In the genomic region with DNA sequence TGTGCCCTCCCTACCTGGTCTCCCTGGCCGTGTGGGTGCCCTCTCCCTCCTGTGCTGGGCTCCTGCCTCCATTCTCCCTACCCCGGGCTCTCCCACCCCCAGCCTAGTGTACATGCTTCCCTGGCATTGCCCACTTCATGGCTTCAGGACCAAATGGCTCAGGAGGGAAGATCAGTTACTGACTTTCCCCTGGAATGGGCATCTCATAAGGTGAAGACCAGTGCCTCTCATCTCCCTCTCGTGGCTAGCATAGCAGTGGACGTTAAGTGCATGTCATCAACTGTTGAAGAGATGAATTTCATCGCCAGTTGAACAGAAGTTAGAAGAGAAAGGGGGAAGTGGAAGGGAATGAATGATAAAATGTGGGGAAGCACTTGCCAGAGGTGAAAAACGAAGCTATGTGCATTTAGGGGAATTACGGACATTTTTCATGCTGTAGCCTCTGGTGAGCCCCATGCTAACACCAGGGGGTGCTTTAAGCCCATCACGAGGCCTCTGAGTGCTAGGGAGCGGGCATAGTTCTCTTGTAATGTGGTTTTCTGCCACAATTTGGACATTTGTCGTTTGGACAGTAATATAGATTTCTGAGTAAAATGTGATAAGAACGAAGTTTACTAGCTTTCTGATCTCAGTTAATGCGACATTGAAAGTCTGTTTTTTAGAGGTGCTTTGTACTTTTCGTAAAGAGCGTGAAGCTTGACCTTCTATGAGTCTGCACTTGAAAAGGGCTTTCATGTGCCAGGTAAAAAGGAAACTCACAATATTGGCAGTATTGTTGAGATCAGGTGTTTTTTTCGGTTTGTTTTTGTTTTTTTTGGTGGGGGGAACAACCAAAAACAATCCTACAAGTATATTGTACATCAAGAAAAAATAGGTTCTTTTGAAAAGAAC, we compare ENCODE assay signal across 8 cellular contexts. TPM values are rescaled to one million over a fixed set of nuclear protein-coding genes. Genes with fewer than 3 reads are reported as not detected.
DNase-seq lines count a peak whose midpoint lies in the region; ATAC-seq, FAIRE-seq and TF ChIP-seq lines count a peak whose summit lies in the region.

No MANE protein-coding gene starts in this region.

- no peak overlapping the region for H3K9ac ChIP-seq in keratinocyte (ENCODE audit: control insufficient read depth, extremely low read depth, insufficient read depth, low read length)

- dilution Hi-C loops in keratinocyte (cut with MboI; ENCODE audit: extremely low pct_ligation_motif_present, low sequenced_read_pairs) = no loop called here

- in situ Hi-C loops in astrocyte of the spinal cord (cut with HindIII; ENCODE audit: low sequenced_read_pairs) = no loop called here

- DNase-seq in Kasumi-1 (lab: John Stamatoyannopoulos, UW) = peak; percentile 46
- peak; percentile 31 for DNase-seq in T follicular helper cell (ENCODE audit: low read depth)
- DNase-seq in astrocyte of the spinal cord (ENCODE audit: low read depth, low spot score) = peak; percentile 71
- DNase-seq in keratinocyte (ENCODE audit: low read depth, low spot score) = no peak
- DNase-seq in stimulated activated CD4-positive, alpha-beta T cell treated with anti-CD3 and anti-CD28 coated beads, Interleukin-4, amount 100 ng/mL, for 1 hour = peak; percentile 51

- H4K20me1 ChIP-seq in keratinocyte (ENCODE audit: control insufficient read depth, extremely low read depth, insufficient read depth, low read length) = no peaks in the 10 kb centered on the region

- H3K79me2 ChIP-seq in keratinocyte (ENCODE audit: control insufficient read depth, insufficient read depth, low read length) = no peaks in the 10 kb centered on the region

- no peaks in the 10 kb centered on the region for H3K9me1 ChIP-seq in keratinocyte (ENCODE audit: control insufficient read depth, extremely low read depth, insufficient read depth, low read length)

- peaks cover 0 to 4% of the 10 kb centered on the region in 2 experiments for H3K36me3 ChIP-seq in keratinocyte (ENCODE audit: control insufficient read depth in 2 of 2, extremely low read depth in 1 of 2, insufficient read depth in 2 of 2, low read length in 2 of 2)

- FAIRE-seq in G401.6 (lab: Jason Lieb, UNC) = peak; percentile 63
- FAIRE-seq in keratinocyte (lab: Jason Lieb, UNC) = peak; percentile 79

- H3K27me3 ChIP-seq in keratinocyte (ENCODE audit: control insufficient read depth, extremely low read depth, insufficient read depth, low read length) = no peaks in the 10 kb centered on the region

- no peaks in the 10 kb centered on the region for H3K9me3 ChIP-seq in keratinocyte (ENCODE audit: control insufficient read depth, low read depth, low read length)

- H3K4me3 ChIP-seq in astrocyte of the spinal cord (ENCODE audit: low read depth, low read length) (no peak overlapping the region), keratinocyte (ENCODE audit: control insufficient read depth in 2 of 3, extremely low read depth in 1 of 3, insufficient read depth in 2 of 3, low read depth in 1 of 3, low read length in 3 of 3) (no peak overlapping the region)

- no peak overlapping the region for H3K27ac ChIP-seq in keratinocyte (ENCODE audit: control insufficient read depth, insufficient read depth, low read length)

- TF ChIP-seq CTCF in astrocyte of the spinal cord (IDR thresholded peaks at IDR 0.05; ENCODE audit: low read depth, low read length) (peak; percentile 85), keratinocyte (optimal IDR thresholded peaks at IDR 0.05 in 1 of 3, IDR thresholded peaks at IDR 0.05 in 1 of 3, conservative IDR thresholded peaks at IDR 0.05 in 1 of 3; ENCODE audit: extremely low read depth in 1 of 3, insufficient read depth in 2 of 3, low read length in 3 of 3) (peak; percentile 69 to 84 (median 77))

- ATAC-seq in HG02884 (IDR thresholded peaks at IDR 0.05; ENCODE audit: unreplicated experiment) (no peak), HG02571 (IDR thresholded peaks at IDR 0.05; ENCODE audit: unreplicated experiment) (no peak)

- no peaks in the 10 kb centered on the region for H3K4me1 ChIP-seq in keratinocyte (ENCODE audit: control insufficient read depth, extremely low read depth, insufficient read depth, low read length)

- no peak overlapping the region for H2AFZ ChIP-seq in keratinocyte (ENCODE audit: control insufficient read depth, low read length)

- H3K4me2 ChIP-seq in keratinocyte (ENCODE audit: control insufficient read depth, extremely low read depth, insufficient read depth, low read depth, low read length) = no peak overlapping the region

RNA-seq across cellular contexts. Expression of gene TRAF3IP1, which starts 50.4 kb away (rescaled TPM):
- polyA plus RNA-seq in keratinocyte = 6.4 to 7.0 TPM (median 7.0 TPM) in 3 replicates
- polyA plus RNA-seq in keratinocyte (2011; ENCODE audit: low read depth) = 32.3 TPM
- polyA plus RNA-seq in keratinocyte (2011; cell fraction: cytosol; rRNA removed) = 7.0 and 7.4 TPM in 2 replicates
- 11.4 and 12.1 TPM in 2 replicates for polyA plus RNA-seq in keratinocyte (2011; cell fraction: nucleus; rRNA removed)
- polyA plus RNA-seq in keratinocyte (2012; ENCODE audit: low replicate concordance) = 9.2 and 16.0 TPM in 2 replicates
- polyA minus RNA-seq in keratinocyte = 6.4 to 28.3 TPM (median 14.0 TPM) in 3 replicates
- polyA minus RNA-seq in keratinocyte (2011; cell fraction: cytosol; rRNA and poly(A)+ RNA removed) = 3.6 TPM
- polyA minus RNA-seq in keratinocyte (2011; cell fraction: nucleus; rRNA and poly(A)+ RNA removed) = 4.5 and 8.9 TPM in 2 replicates

RNA-seq across cellular contexts. Expression of gene ASB1, which starts 56.0 kb away (rescaled TPM):
- polyA plus RNA-seq in keratinocyte = 11.8 to 16.7 TPM (median 13.0 TPM) in 3 replicates
- 7.1 TPM for polyA plus RNA-seq in keratinocyte (2011; ENCODE audit: low read depth)
- 7.7 and 15.3 TPM in 2 replicates for polyA plus RNA-seq in keratinocyte (2011; cell fraction: cytosol; rRNA removed)
- 26.1 and 32.2 TPM in 2 replicates for polyA plus RNA-seq in keratinocyte (2011; cell fraction: nucleus; rRNA removed)
- 10.8 and 18.4 TPM in 2 replicates for polyA plus RNA-seq in keratinocyte (2012; ENCODE audit: low replicate concordance)
- 7.2 to 27.3 TPM (median 11.8 TPM) in 3 replicates for polyA minus RNA-seq in keratinocyte
- 11.5 TPM for polyA minus RNA-seq in keratinocyte (2011; cell fraction: cytosol; rRNA and poly(A)+ RNA removed)
- 8.8 and 12.2 TPM in 2 replicates for polyA minus RNA-seq in keratinocyte (2011; cell fraction: nucleus; rRNA and poly(A)+ RNA removed)
